ENCODE assay signal across 10 cellular contexts in the genomic region with DNA sequence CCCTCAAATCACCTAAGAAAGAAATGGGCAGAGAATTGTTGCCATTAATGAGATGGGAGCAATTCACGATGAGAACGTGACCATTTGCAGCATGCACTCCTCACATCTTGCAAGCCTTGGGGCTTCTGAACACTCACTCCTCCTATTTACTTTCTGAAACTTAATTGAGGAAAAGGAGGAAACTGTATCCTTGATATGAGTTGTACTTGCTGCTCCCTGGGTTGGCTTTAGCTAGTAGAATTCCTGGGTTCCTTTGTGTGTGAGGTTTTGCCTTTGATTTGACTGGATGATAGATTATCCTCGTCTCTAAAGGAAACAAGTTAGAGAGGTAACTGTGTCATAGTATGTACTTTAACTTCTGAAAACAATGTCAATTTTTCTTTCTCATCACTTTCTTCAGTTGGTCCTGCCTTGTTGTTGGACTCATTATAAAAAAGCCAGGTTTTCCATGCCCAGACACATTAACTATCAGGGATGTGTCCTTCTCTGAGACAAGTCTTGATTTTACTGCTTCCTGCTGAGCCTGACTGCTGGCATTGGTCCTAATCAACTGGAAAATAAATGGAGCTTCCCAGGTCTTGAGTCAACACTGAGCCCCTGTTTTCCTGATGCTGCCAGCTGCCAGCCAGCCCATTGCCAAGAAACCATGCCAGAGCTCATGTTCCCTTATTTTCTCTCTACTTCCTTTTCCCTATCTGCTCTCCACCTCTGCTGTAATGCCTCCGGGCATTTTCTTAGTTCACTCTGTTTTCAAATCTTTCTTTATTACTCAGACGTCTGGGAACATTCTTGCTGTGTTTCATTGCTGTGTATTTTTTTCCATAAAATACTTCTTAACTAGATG. TPM values are rescaled to one million over a fixed set of nuclear protein-coding genes. Genes with fewer than 3 reads are reported as not detected.
A peak's percentile ranks its signal among the peaks of the same experiment; 100 is the strongest.
DNase-seq lines count a peak whose midpoint lies in the region; ATAC-seq and TF ChIP-seq lines count a peak whose summit lies in the region.
"Had no signal": no experiment of that assay in that cellular context is flagged by ENCODE, and none has a peak within 500 bp of the region (broad histone marks: within the 10 kb centered on the region; RNA-seq: fewer than 3 reads in every experiment).

No MANE protein-coding gene starts in this region.

- DNase-seq in NCI-H510A treated with DMSO at 0.1 percent for 48 hours (lab: John Stamatoyannopoulos, UW), result peak; percentile 6
- DNase-seq in NCI-H510A (lab: John Stamatoyannopoulos, UW), result no peak
- peak; percentile 44 to 84 for DNase-seq in SHP77 (lab: John Stamatoyannopoulos, UW)
- peak; percentile 16 for DNase-seq in globus pallidus (ENCODE audit: low spot score)
- DNase-seq in tibial artery, result peak; percentile 38 to 82
- DNase-seq in SKM-1 treated with dmso at 0.1 percent for 144 hours (lab: John Stamatoyannopoulos, UW; ENCODE audit: unreplicated experiment), result no peak
- DNase-seq in occipital lobe (lab: John Stamatoyannopoulos, UW), result no peak
- DNase-seq: activated CD4-positive, alpha-beta T cell treated with anti-CD3 and anti-CD28 coated beads for 36 hours had no signal

- ATAC-seq in GM21576 (IDR thresholded peaks at IDR 0.05; ENCODE audit: unreplicated experiment), result no peak
- ATAC-seq: activated CD4-positive, alpha-beta T cell treated with anti-CD3 and anti-CD28 coated beads for 36 hours had no signal

- H3K9me3 ChIP-seq in tibial artery, result no peaks in the 10 kb centered on the region

- no peaks in the 10 kb centered on the region for H3K27me3 ChIP-seq in tibial artery

- peaks cover 0 to 51% (median 27%) of the 10 kb centered on the region in 4 donors for H3K4me1 ChIP-seq in tibial artery

- intact Hi-C loops in tibial artery (cut with DNase I; ENCODE audit: low total_unique reads), result no loop called here

- peak overlapping the region; percentile 78 to 81 for H3K27ac ChIP-seq in tibial artery
- H3K27ac ChIP-seq: neural progenitor cell had no signal

- H3K4me3 ChIP-seq in tibial artery, result no peak overlapping the region
- H3K4me3 ChIP-seq: neural progenitor cell had no signal

- H3K36me3 ChIP-seq in tibial artery, result no peaks in the 10 kb centered on the region
- H3K36me3 ChIP-seq: neural progenitor cell had no signal

- no peak for TF ChIP-seq CTCF in tibial artery (IDR thresholded peaks at IDR 0.05)

RNA-seq across cellular contexts. Expression of a gene that starts 6.0 kb away (rescaled TPM):
- 6.2 TPM for total RNA-seq in occipital lobe
- total RNA-seq: activated CD4-positive, alpha-beta T cell treated with anti-CD3 and anti-CD28 coated beads for 36 hours had no signal

Comparison
In these comparisons a context has a peak if more than half of its experiments do, and no peak if none do; other contexts are left out.
1. DNase-seq: peak in NCI-H510A treated with DMSO at 0.1 percent for 48 hours (single experiment), SHP77 (2 of 2), globus pallidus (single experiment) and tibial artery (2 of 2); none in NCI-H510A (single experiment), SKM-1 treated with dmso at 0.1 percent for 144 hours (single experiment) and occipital lobe (single experiment).